In the genomic region with DNA sequence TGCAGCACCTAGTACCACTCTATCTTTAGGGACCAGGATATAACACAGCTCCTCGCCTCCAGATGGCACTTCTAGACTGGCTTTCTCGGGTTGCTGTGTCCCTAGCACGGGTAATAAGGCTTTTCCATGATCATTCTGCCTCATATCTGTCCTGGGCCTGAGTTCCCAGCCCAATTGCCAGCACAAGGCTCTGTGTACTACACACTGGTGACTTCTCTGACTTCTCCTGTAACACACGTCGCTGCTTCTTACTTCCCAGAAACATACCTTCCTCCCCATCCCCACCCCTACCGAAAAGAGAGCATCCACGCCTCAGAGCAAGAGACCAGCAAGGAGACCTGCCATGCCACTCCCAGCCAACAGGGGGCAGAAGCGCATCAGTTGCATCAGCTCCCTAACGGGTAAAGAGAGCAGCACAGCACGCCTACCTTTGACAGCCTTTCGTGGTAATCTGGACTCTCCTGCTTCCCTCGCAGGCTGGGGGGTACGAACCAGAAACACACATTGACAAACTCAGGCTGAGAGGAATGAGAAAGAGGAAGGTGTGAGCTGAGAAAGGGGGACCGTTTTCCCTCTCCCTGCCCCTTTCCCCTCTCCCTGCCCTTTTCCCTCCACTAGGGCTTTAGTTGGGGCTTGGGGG, we compare ENCODE assay signal across 8 cellular contexts. TPM values are rescaled to one million over a fixed set of nuclear protein-coding genes. Genes with fewer than 3 reads are reported as not detected.
A peak's percentile ranks its signal among the peaks of the same experiment; 100 is the strongest.
DNase-seq lines count a peak whose midpoint lies in the region; ATAC-seq, FAIRE-seq and TF ChIP-seq lines count a peak whose summit lies in the region.

No MANE protein-coding gene starts in this region.

- no peak for TF ChIP-seq EP300 in H1 (IDR thresholded peaks at IDR 0.05; ENCODE audit: borderline replicate concordance in 1 of 2, low read depth in 2 of 2, low read length in 2 of 2)

- POLR2A ChIA-PET in H1 (lab: Charles Lee; ENCODE audit: partially characterized antibody) = interaction anchor here (0.7 to 3.9 kb wide), 16 partner anchors 8 to 162 kb away, joined by 3 to 18 read pairs (median 4); partner anchors contain the start of genes CSAD and ZNF740

- DNase-seq in AG10803 (ENCODE audit: low read depth) (peak; percentile 73), NOMO-1 treated with DMSO at 0.1 percent for 48 hours (lab: John Stamatoyannopoulos, UW; ENCODE audit: unreplicated experiment) (peak; percentile 53), H1 (ENCODE audit: low read depth in 1 of 2, low spot score in 2 of 2) (peak in 1 of 2 experiments; percentile 97), mesenteric fat pad (ENCODE audit: low spot score) (peak; percentile 90)
- peak; percentile 97 for DNase-seq in activated CD8-positive, alpha-beta memory T cell treated with anti-CD3 and anti-CD28 coated beads for 24 hours
- DNase-seq in stimulated activated CD8-positive, alpha-beta memory T cell treated with anti-CD3 and anti-CD28 coated beads, Interleukin-4, amount 100 ng/mL, for 1 hour (ENCODE audit: low read depth in 2 of 2, low spot score in 1 of 2) = peak; percentile 77 to 81

- H3K27me3 ChIP-seq in HUES48 (ENCODE audit: control insufficient read depth, insufficient read depth, low read length) = peaks cover 22% of the 10 kb centered on the region
- peaks cover 0 to 13% (median 7%) of the 10 kb centered on the region in 4 experiments; a peak in 5 of 7 replicates for H3K27me3 ChIP-seq in H1 (replicated peaks in 1 of 4; ENCODE audit: control insufficient read depth in 3 of 4, extremely low read depth in 1 of 4, insufficient read depth in 3 of 4, low read length in 3 of 4)

- no peak overlapping the region for H2BK120ac ChIP-seq in H1 (replicated peaks; ENCODE audit: low read depth, low read length)

- no peak overlapping the region for H3K56ac ChIP-seq in H1 (replicated peaks; ENCODE audit: insufficient read length, low read depth, low read length)

- H3K79me2 ChIP-seq in H1 (ENCODE audit: control insufficient read depth in 1 of 2, insufficient read depth in 2 of 2, low read length in 2 of 2) = no peaks in the 10 kb centered on the region

- ATAC-seq in GM19025 (IDR thresholded peaks at IDR 0.05; ENCODE audit: low read depth, unreplicated experiment) = peak; percentile 55

- H3K4me1 ChIP-seq in HUES48 (ENCODE audit: control insufficient read depth, insufficient read depth, low read length) (peaks cover 4% of the 10 kb centered on the region; the same call in 1 of the 2 replicates), H1 (replicated peaks in 1 of 4; ENCODE audit: control insufficient read depth in 3 of 4, insufficient read depth in 4 of 4, low read length in 3 of 4) (peaks cover 0 to 3% (median 1%) of the 10 kb centered on the region in 4 experiments; a peak in 2 of 7 replicates)

- FAIRE-seq in H1 (lab: Jason Lieb, UNC) = peak; percentile 69

- H3K9ac ChIP-seq in HUES48 (ENCODE audit: low read depth, low read length) = no peak overlapping the region
- no peak overlapping the region for H3K9ac ChIP-seq in H1 (replicated peaks in 1 of 4; ENCODE audit: extremely low read depth in 1 of 4, low read depth in 3 of 4, low read length in 3 of 4)

- no peak overlapping the region for H2BK20ac ChIP-seq in H1 (ENCODE audit: low read length)

- no peak overlapping the region for H3K23ac ChIP-seq in H1 (ENCODE audit: insufficient read length)

- TF ChIP-seq RAD21 in H1 (IDR thresholded peaks at IDR 0.05 in 1 of 2, conservative IDR thresholded peaks at IDR 0.05 in 1 of 2; ENCODE audit: low read depth in 2 of 2, low read length in 2 of 2) = peak; percentile 81 to 87

- no peak overlapping the region for H3K4ac ChIP-seq in H1 (replicated peaks; ENCODE audit: insufficient read length, low read depth, low read length)

- no peak overlapping the region for H3K27ac ChIP-seq in HUES48 (ENCODE audit: low read depth, low read length)
- H3K27ac ChIP-seq in H1 (ENCODE audit: low read depth, low read length) = no peak overlapping the region

- H3K4me2 ChIP-seq in H1 (ENCODE audit: insufficient read depth in 1 of 2, low read depth in 2 of 2, low read length in 2 of 2) = peak overlapping the region; percentile 3 to 54

- no peak overlapping the region for H2AK5ac ChIP-seq in H1 (ENCODE audit: low read depth, low read length)

- CTCF ChIA-PET in H1 (lab: Charles Lee; ENCODE audit: partially characterized antibody) = interaction anchor here (0.6 to 8.2 kb wide), 61 partner anchors 8 to 1253 kb away, joined by 3 to 101 read pairs (median 6); partner anchors contain the start of genes AAAS, CSAD, ESPL1 and IGFBP6

- no peak overlapping the region for H3K4me3 ChIP-seq in AG10803 (ENCODE audit: low read length)
- peak overlapping the region; percentile 18; the same call in 1 of the 2 replicates for H3K4me3 ChIP-seq in HUES48 (ENCODE audit: low read depth, low read length)
- H3K4me3 ChIP-seq in H1 (ENCODE audit: extremely low read depth in 1 of 4, insufficient read depth in 2 of 4, low read depth in 3 of 4, low read length in 4 of 4) = peak overlapping the region in 1 of 4 experiments; percentile 45; a peak in 3 of 8 replicates

- H4K5ac ChIP-seq in H1 (ENCODE audit: insufficient read length, low read depth, low read length) = no peak overlapping the region

- H2BK12ac ChIP-seq in H1 (ENCODE audit: low read depth, low read length) = no peak overlapping the region; the same call in 1 of the 2 replicates

- H2BK5ac ChIP-seq in H1 (ENCODE audit: low read depth, low read length) = no peak overlapping the region

- H3K36me3 ChIP-seq in HUES48 (ENCODE audit: control insufficient read depth, insufficient read depth, low read length) = no peaks in the 10 kb centered on the region
- no peaks in the 10 kb centered on the region for H3K36me3 ChIP-seq in H1 (ENCODE audit: control insufficient read depth in 2 of 4, insufficient read depth in 4 of 4, low read length in 3 of 4)

- H3K23me2 ChIP-seq in H1 (ENCODE audit: low read depth, low read length) = no peaks in the 10 kb centered on the region

- TF ChIP-seq CTCF in AG10803 (conservative IDR thresholded peaks at IDR 0.05; ENCODE audit: low read length) (peak; percentile 99), H1 (IDR thresholded peaks at IDR 0.05; ENCODE audit: control extremely low read depth in 1 of 3, insufficient read depth in 1 of 3, low read depth in 1 of 3, low read length in 3 of 3) (peak; percentile 96 to 100 (median 100))

- H3K18ac ChIP-seq in H1 (ENCODE audit: extremely low read depth, low read length) = peak overlapping the region; percentile 36; the same call in 1 of the 2 replicates

- H3K14ac ChIP-seq in H1 (ENCODE audit: insufficient read length) = no peak overlapping the region

- H3K79me1 ChIP-seq in H1 (ENCODE audit: low read depth, low read length) = no peaks in the 10 kb centered on the region

- no peak overlapping the region for H4K8ac ChIP-seq in H1 (ENCODE audit: extremely low read depth, insufficient read depth, low read length)

- H4K20me1 ChIP-seq in H1 (replicated peaks in 1 of 2; ENCODE audit: control insufficient read depth in 1 of 2, insufficient read depth in 2 of 2, low read length in 2 of 2) = no peaks in the 10 kb centered on the region

- no peak overlapping the region for H2BK15ac ChIP-seq in H1 (ENCODE audit: low read length)

- TF ChIP-seq POLR2A in H1 (IDR thresholded peaks at IDR 0.05; ENCODE audit: control extremely low read depth in 1 of 2, low read depth in 2 of 2, low read length in 2 of 2) = no peak

- no peak overlapping the region for H4K91ac ChIP-seq in H1 (replicated peaks; ENCODE audit: insufficient read length, low read length)

- H3K9me3 ChIP-seq in HUES48 (ENCODE audit: control insufficient read depth, insufficient read depth, low read length) (no peaks in the 10 kb centered on the region), H1 (ENCODE audit: insufficient read depth in 2 of 2, low read depth in 1 of 2, low read length in 1 of 2) (no peaks in the 10 kb centered on the region)

- H2AFZ ChIP-seq in H1 (ENCODE audit: low read length) = peak overlapping the region; percentile 72; the same call in 1 of the 2 replicates

- WGBS in H1 (ENCODE audit: extremely low coverage in 1 of 2, insufficient coverage in 1 of 2, insufficient read length in 1 of 2, insufficient replicate concordance in 2 of 2, low coverage in 1 of 2, low lambda C conversion rate in 2 of 2, missing lambda C conversion rate in 1 of 2), 2 experiments = 21% methylated on average over 13 of the region's 14 CpGs; no CpG with 5 or more reads in 1 of the 2 experiments

RNA-seq across cellular contexts. Expression of gene ZNF740, which starts 21.2 kb away (rescaled TPM):
- total RNA-seq in H1 (2021; fragmentation: NEBNext Ultra II Directional; extraction: Animal tissue kit (Norgen Biotek cat#: 25700)) = 35.6 and 40.0 TPM in 2 replicates
- 7.6 and 8.2 TPM in 2 replicates for polyA plus RNA-seq in H1 (2011; rRNA removed)
- 11.3 TPM for polyA plus RNA-seq in H1 (2011; cell fraction: cytosol; rRNA removed)
- 19.1 TPM for polyA plus RNA-seq in H1 (2011; cell fraction: nucleus; rRNA removed)
- polyA plus RNA-seq in H1 (2012, experiment 1 of 2) = 12.5 to 15.6 TPM (median 15.4 TPM) in 4 replicates
- polyA plus RNA-seq in H1 (2012, experiment 2 of 2) = 3.9 TPM
- polyA plus RNA-seq in H1 (2013, experiment 1 of 2) = 7.8 TPM
- polyA plus RNA-seq in H1 (2013, experiment 2 of 2) = 7.2 TPM
- polyA minus RNA-seq in H1 (2011; rRNA and poly(A)+ RNA removed) = 20.4 and 28.1 TPM in 2 replicates
- 7.6 TPM for polyA minus RNA-seq in H1 (2011; cell fraction: cytosol; rRNA and poly(A)+ RNA removed)
- polyA minus RNA-seq in H1 (2011; cell fraction: nucleus; rRNA and poly(A)+ RNA removed) = 43.3 TPM
- total RNA-seq in mesenteric fat pad = 39.7 TPM

RNA-seq across cellular contexts. Expression of gene CSAD, which starts 21.4 kb away (rescaled TPM):
- 8.8 and 10.0 TPM in 2 replicates for total RNA-seq in H1 (2021; fragmentation: NEBNext Ultra II Directional; extraction: Animal tissue kit (Norgen Biotek cat#: 25700))
- 11.3 and 15.4 TPM in 2 replicates for polyA plus RNA-seq in H1 (2011; rRNA removed)
- polyA plus RNA-seq in H1 (2011; cell fraction: cytosol; rRNA removed) = 18.1 TPM
- polyA plus RNA-seq in H1 (2011; cell fraction: nucleus; rRNA removed) = 55.6 TPM
- polyA plus RNA-seq in H1 (2012, experiment 1 of 2) = 11.4 to 14.0 TPM (median 12.7 TPM) in 4 replicates
- 5.2 TPM for polyA plus RNA-seq in H1 (2012, experiment 2 of 2)
- polyA plus RNA-seq in H1 (2013, experiment 1 of 2) = 5.6 TPM
- 4.5 TPM for polyA plus RNA-seq in H1 (2013, experiment 2 of 2)
- polyA minus RNA-seq in H1 (2011; rRNA and poly(A)+ RNA removed) = 5.1 and 7.6 TPM in 2 replicates
- 6.6 TPM for polyA minus RNA-seq in H1 (2011; cell fraction: cytosol; rRNA and poly(A)+ RNA removed)
- 9.2 TPM for polyA minus RNA-seq in H1 (2011; cell fraction: nucleus; rRNA and poly(A)+ RNA removed)
- total RNA-seq in mesenteric fat pad = 296 TPM

RNA-seq across cellular contexts. Expression of gene ITGB7, which starts 47.7 kb away (rescaled TPM):
- 0.54 and 1.2 TPM in 2 replicates for total RNA-seq in H1 (2021; fragmentation: NEBNext Ultra II Directional; extraction: Animal tissue kit (Norgen Biotek cat#: 25700))
- polyA plus RNA-seq in H1 (2011; rRNA removed) = 0.25 and 0.35 TPM in 2 replicates
- polyA plus RNA-seq in H1 (2011; cell fraction: cytosol; rRNA removed) = 0.17 TPM
- polyA plus RNA-seq in H1 (2011; cell fraction: nucleus; rRNA removed) = 2.2 TPM
- polyA plus RNA-seq in H1 (2012, experiment 1 of 2) = 0.29 to 0.72 TPM (median 0.58 TPM) in 4 replicates
- 0.22 TPM for polyA plus RNA-seq in H1 (2012, experiment 2 of 2)
- 0.45 TPM for polyA plus RNA-seq in H1 (2013, experiment 1 of 2)
- polyA plus RNA-seq in H1 (2013, experiment 2 of 2) = 0.40 TPM
- polyA minus RNA-seq in H1 (2011; rRNA and poly(A)+ RNA removed) = 0.80 and 1.0 TPM in 2 replicates
- polyA minus RNA-seq in H1 (2011; cell fraction: cytosol; rRNA and poly(A)+ RNA removed) = not detected
- not detected for polyA minus RNA-seq in H1 (2011; cell fraction: nucleus; rRNA and poly(A)+ RNA removed)
- 2.3 TPM for total RNA-seq in mesenteric fat pad

RNA-seq across cellular contexts. Expression of gene SOAT2, which starts 56.0 kb away (rescaled TPM):
- total RNA-seq in H1 (2021; fragmentation: NEBNext Ultra II Directional; extraction: Animal tissue kit (Norgen Biotek cat#: 25700)) = not detected in 2 replicates
- 0.08 and 0.13 TPM in 2 replicates for polyA plus RNA-seq in H1 (2011; rRNA removed)
- polyA plus RNA-seq in H1 (2011; cell fraction: cytosol; rRNA removed) = 0.12 TPM
- 0.21 TPM for polyA plus RNA-seq in H1 (2011; cell fraction: nucleus; rRNA removed)
- polyA plus RNA-seq in H1 (2012, experiment 1 of 2) = not detected in 4 replicates
- polyA plus RNA-seq in H1 (2012, experiment 2 of 2) = not detected
- polyA plus RNA-seq in H1 (2013, experiment 1 of 2) = 0.04 TPM
- polyA plus RNA-seq in H1 (2013, experiment 2 of 2) = not detected
- polyA minus RNA-seq in H1 (2011; rRNA and poly(A)+ RNA removed) = not detected in 2 replicates
- polyA minus RNA-seq in H1 (2011; cell fraction: cytosol; rRNA and poly(A)+ RNA removed) = not detected
- polyA minus RNA-seq in H1 (2011; cell fraction: nucleus; rRNA and poly(A)+ RNA removed) = not detected
- not detected for total RNA-seq in mesenteric fat pad

Comparison
In these comparisons a context has a peak if more than half of its experiments do, and no peak if none do; other contexts are left out.
1. RNA of gene CSAD, which starts 21.4 kb away (total RNA-seq): 296 TPM in mesenteric fat pad (single experiment); 8.8 to 10.0 TPM in H1; every median in the first group is over 10 times any median in the second.